ENCODE assay signal across 14 cellular contexts in the genomic region with DNA sequence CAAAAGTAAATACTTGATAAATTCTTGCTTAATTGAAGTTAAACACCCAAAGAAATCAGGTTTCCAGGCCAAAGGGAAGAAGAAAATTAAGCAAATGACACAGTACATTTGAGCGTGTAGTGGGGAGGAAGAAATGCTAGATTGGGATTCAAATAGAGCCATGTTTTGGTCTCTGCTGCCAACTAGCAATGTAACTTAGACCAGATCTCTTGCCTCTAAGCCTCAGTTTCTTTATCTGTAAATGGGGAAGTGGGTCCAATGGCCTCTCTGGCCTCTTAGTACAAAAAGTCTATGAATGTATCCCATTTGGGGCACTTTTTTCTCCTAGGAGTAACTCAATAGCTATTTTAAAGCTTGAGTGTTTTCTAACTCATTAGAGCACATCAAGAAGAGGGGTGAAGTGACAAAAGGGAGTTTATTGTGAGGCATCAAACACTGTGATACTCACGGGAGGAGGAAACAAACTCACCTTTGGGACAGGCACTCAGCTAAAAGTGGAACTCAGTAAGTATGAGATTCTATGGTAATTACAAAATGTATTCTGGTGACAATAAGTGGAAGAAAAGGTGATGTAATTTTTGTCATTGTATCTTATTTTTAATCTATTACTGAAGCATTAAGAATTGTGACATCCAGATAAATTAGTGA. TPM values are rescaled to one million over a fixed set of nuclear protein-coding genes. Genes with fewer than 3 reads are reported as not detected.
DNase-seq lines count a peak whose midpoint lies in the region; ATAC-seq, FAIRE-seq and TF ChIP-seq lines count a peak whose summit lies in the region.
"Had no signal": no experiment of that assay in that cellular context is flagged by ENCODE, and none has a peak within 500 bp of the region (broad histone marks: within the 10 kb centered on the region; RNA-seq: fewer than 3 reads in every experiment).

No MANE protein-coding gene starts in this region.

- ATAC-seq in Right ventricle myocardium inferior (no peak), GM21390 (IDR thresholded peaks at IDR 0.05; ENCODE audit: unreplicated experiment) (no peak)
- ATAC-seq: body of pancreas, gastroesophageal sphincter had no signal

- no peaks in the 10 kb centered on the region for H3K27me3 ChIP-seq in left ventricle myocardium inferior (ENCODE audit: low read depth)
- no peaks in the 10 kb centered on the region for H3K27me3 ChIP-seq in Peyer's patch
- no peaks in the 10 kb centered on the region for H3K27me3 ChIP-seq in tibial artery
- H3K27me3 ChIP-seq: body of pancreas, gastroesophageal sphincter, right atrium auricular region had no signal

- peaks cover 40% of the 10 kb centered on the region for H3K4me1 ChIP-seq in left ventricle myocardium inferior
- peaks cover 0 to 12% (median 3%) of the 10 kb centered on the region in 4 donors for H3K4me1 ChIP-seq in Peyer's patch
- H3K4me1 ChIP-seq in tibial artery = peaks cover 0 to 37% (median 21%) of the 10 kb centered on the region in 4 donors
- H3K4me1 ChIP-seq: body of pancreas had no signal

- no peak for TF ChIP-seq CTCF in left ventricle myocardium inferior (IDR thresholded peaks at IDR 0.05; ENCODE audit: borderline replicate concordance)
- TF ChIP-seq CTCF in Peyer's patch (IDR thresholded peaks at IDR 0.05) = no peak
- no peak for TF ChIP-seq CTCF in coronary artery (IDR thresholded peaks at IDR 0.05)
- no peak for TF ChIP-seq CTCF in tibial artery (IDR thresholded peaks at IDR 0.05)

- H3K4me3 ChIP-seq in left ventricle myocardium inferior (no peak overlapping the region), Peyer's patch (no peak overlapping the region), coronary artery (no peak overlapping the region), tibial artery (no peak overlapping the region)
- H3K4me3 ChIP-seq: body of pancreas, gastroesophageal sphincter, right atrium auricular region had no signal

- no peak for DNase-seq in left ventricle myocardium inferior
- no peak for DNase-seq in Right ventricle myocardium inferior (ENCODE audit: missing footprints)
- no peak for DNase-seq in Peyer's patch
- no peak for DNase-seq in coronary artery (ENCODE audit: low spot score)
- no peak for DNase-seq in tibial artery
- DNase-seq in H54 (ENCODE audit: insufficient read length, low spot score) = no peak
- no peak for DNase-seq in KBM-7
- DNase-seq: body of pancreas, NCI-H2107 had no signal

- no peaks in the 10 kb centered on the region for H3K36me3 ChIP-seq in left ventricle myocardium inferior
- H3K36me3 ChIP-seq in Peyer's patch = no peaks in the 10 kb centered on the region
- H3K36me3 ChIP-seq in tibial artery = no peaks in the 10 kb centered on the region
- H3K36me3 ChIP-seq: gastroesophageal sphincter, right atrium auricular region had no signal

- H3K27ac ChIP-seq in left ventricle myocardium inferior (replicated peaks) (peak overlapping the region; percentile 3), Peyer's patch (peak overlapping the region in 3 of 4 donors; percentile 4 to 76 (median 69)), coronary artery (peak overlapping the region; percentile 25 to 28), tibial artery (peak overlapping the region; percentile 44 to 50)
- H3K27ac ChIP-seq: body of pancreas, gastroesophageal sphincter, HL-60 had no signal

- H3K9me3 ChIP-seq in left ventricle myocardium inferior (replicated peaks) (no peaks in the 10 kb centered on the region), Peyer's patch (no peaks in the 10 kb centered on the region), tibial artery (no peaks in the 10 kb centered on the region)
- H3K9me3 ChIP-seq: body of pancreas, gastroesophageal sphincter, right atrium auricular region had no signal

- FAIRE-seq in H54 (lab: Jason Lieb, UNC) = no peak
- FAIRE-seq: islet of Langerhans had no signal

- in situ Hi-C loops in KBM-7 (cut with MboI; ENCODE audit: low pct_unique_long_range_greater_than_20kb, low sequenced_read_pairs) = no loop called here

- intact Hi-C loops in left ventricle myocardium inferior (cut with micrococcal nuclease) = no loop called here
- intact Hi-C loops in Right ventricle myocardium inferior (cut with DNase I) = no loop called here
- intact Hi-C loops in tibial artery (cut with DNase I; ENCODE audit: low total_unique reads) = no loop called here

- TF ChIP-seq POLR2A in Peyer's patch (IDR thresholded peaks at IDR 0.05) (no peak), H54 (IDR thresholded peaks at IDR 0.05; ENCODE audit: low read depth, low read length) (no peak)

RNA-seq across cellular contexts. Expression of a gene that starts 55.8 kb away (rescaled TPM):
- total RNA-seq in left ventricle myocardium inferior = 118 TPM
- total RNA-seq in Right ventricle myocardium inferior = 143 TPM
- total RNA-seq in Peyer's patch = 100 to 1,000 TPM in 2 of 4 donors, 10 to 100 TPM in 2; 52.0 to 173 (median 123) TPM

Comparison
In these comparisons a context has a peak if more than half of its experiments do, and no peak if none do; other contexts are left out.
1. H3K27ac ChIP-seq: peak in every context shown above with its lines; median percentile 69 in Peyer's patch; 47 in tibial artery; 26 in coronary artery; 3 in left ventricle myocardium inferior.